24 cellular contexts compared by ENCODE assay signal in the genomic region with DNA sequence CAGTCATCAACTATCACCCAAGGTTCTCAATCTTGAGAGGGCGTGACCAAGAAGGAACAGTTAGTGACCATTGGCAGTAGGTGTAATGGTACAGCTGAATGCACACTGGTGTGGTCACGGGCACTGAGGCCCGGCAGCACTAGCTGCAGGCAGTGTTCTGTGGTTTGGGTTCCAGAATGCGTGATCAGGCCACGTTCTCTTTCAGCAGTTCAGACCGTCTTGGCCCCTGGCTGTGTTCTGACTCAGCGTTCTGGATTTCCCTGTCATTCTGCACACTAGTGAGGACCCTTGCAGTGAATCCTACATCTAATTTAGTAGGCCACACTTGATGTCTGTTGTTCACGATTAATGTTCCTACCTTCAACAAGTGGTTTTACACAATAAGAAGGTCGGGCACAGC.
"Had no signal": no experiment of that assay in that cellular context is flagged by ENCODE, and none has a peak within 500 bp of the region (broad histone marks: within the 10 kb centered on the region; RNA-seq: fewer than 3 reads in every experiment).

No MANE protein-coding gene starts in this region.

- H3K36me3 ChIP-seq: left lung, lower lobe of right lung, ovary, stomach, thoracic aorta, tibial artery, upper lobe of right lung had no signal

- H3K4me3 ChIP-seq: left lung, lower lobe of right lung, ovary, skin epidermis, stomach, thoracic aorta, tibial artery, upper lobe of right lung had no signal

- ATAC-seq: left colon; left lung; lower lobe of right lung; naive thymus-derived CD8-positive, alpha-beta T cell; right cardiac atrium; sciatic nerve; stimulated activated naive CD8-positive, alpha-beta T cell treated with anti-CD3 and anti-CD28 coated beads, Interleukin-15, Interleukin-2, amounts not matched to agents 100 U/mL and 50 U/mL, for 24 hours; upper lobe of right lung had no signal

- H3K27ac ChIP-seq: left lung, lower lobe of right lung, ovary, skin epidermis, stomach, thoracic aorta, tibial artery, upper lobe of right lung had no signal

- H3K9me3 ChIP-seq: left lung, lower lobe of right lung, ovary, stomach, tibial artery, upper lobe of right lung had no signal

- H3K27me3 ChIP-seq: left lung, ovary, stomach, tibial artery, upper lobe of right lung had no signal

- H3K4me1 ChIP-seq: left lung, lower lobe of right lung, stomach, tibial artery, upper lobe of right lung had no signal

- DNase-seq: hippocampal formation; kidney glomerular epithelial cell; left colon; left lung; lower lobe of right lung; mammary epithelial cell; mesenchymal stem cell; naive thymus-derived CD8-positive, alpha-beta T cell; ovary; retina; right cardiac atrium; stimulated activated CD4-positive, alpha-beta T cell treated with anti-CD3 and anti-CD28 coated beads, Interleukin-12 subunit alpha, Interleukin-12 subunit beta, amount 100 ng/mL, for 4 hours; stimulated activated CD4-positive, alpha-beta T cell treated with anti-CD3 and anti-CD28 coated beads, Interleukin-15, amount 100 ng/mL, for 24 hours; stimulated activated CD4-positive, alpha-beta T cell treated with anti-CD3 and anti-CD28 coated beads, Interleukin-2, amount 100 ng/mL, for 24 hours; stimulated activated CD4-positive, alpha-beta T cell treated with anti-CD3 and anti-CD28 coated beads, Interleukin-4, amount 100 ng/mL, for 1 hour; stimulated activated naive B cell treated with anti-CD40 and anti-IgM and Interleukin-4, amounts not matched to agents 10 μg/mL and 1 μg/mL and 100 μg/mL, for 72 hours; stimulated activated naive CD8-positive, alpha-beta T cell treated with anti-CD3 and anti-CD28 coated beads, Interleukin-15, Interleukin-2, amounts not matched to agents 100 U/mL and 50 U/mL, for 24 hours; stomach; tibial artery; trophoblast cell; upper lobe of right lung had no signal
